Comparison of ENCODE assay signal across 17 cellular contexts in the genomic region with DNA sequence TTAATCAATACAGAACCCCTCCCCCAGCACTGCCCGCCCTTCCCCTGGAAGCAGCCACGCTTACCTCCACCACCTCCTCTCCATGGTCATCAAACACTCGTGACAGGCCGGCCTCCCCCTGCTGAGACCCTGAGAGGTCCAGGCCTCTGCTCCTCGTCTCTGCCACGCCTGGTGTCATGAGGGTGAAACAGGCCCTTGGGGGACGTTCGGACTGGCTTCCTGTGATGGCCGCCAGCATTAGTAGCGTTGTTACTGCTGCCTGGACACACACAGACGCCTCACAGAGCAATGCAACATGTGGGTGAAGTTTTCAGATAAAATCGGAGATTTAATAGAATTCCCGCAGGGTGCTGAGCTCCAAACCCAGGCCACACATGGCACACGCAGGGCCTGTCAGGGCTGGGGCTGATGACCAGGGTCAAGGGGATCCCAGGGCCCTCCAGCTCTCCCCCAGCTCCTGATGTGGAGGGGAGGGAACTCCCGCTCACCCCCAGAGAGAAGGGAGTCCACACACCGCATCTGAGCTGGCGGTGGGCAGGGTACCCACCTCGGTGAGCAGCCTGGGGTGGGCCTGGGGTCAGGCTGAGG. TPM values are rescaled to one million over a fixed set of nuclear protein-coding genes. Genes with fewer than 3 reads are reported as not detected.
A peak's percentile ranks its signal among the peaks of the same experiment; 100 is the strongest.
DNase-seq lines count a peak whose midpoint lies in the region; ATAC-seq, FAIRE-seq and TF ChIP-seq lines count a peak whose summit lies in the region.
"Had no signal": no experiment of that assay in that cellular context is flagged by ENCODE, and none has a peak within 500 bp of the region (broad histone marks: within the 10 kb centered on the region; RNA-seq: fewer than 3 reads in every experiment).

No MANE protein-coding gene starts in this region.

- H3K23ac ChIP-seq in mesenchymal stem cell (ENCODE audit: low read length in 2 of 2) = no peak overlapping the region
- H3K23ac ChIP-seq in trophoblast cell (ENCODE audit: low read length) = no peak overlapping the region

- no peak for TF ChIP-seq RAD21 in K562 (CRISPR knock-in tag; conservative IDR thresholded peaks at IDR 0.05 in 1 of 2, IDR thresholded peaks at IDR 0.05 in 1 of 2)

- no peaks in the 10 kb centered on the region for H3K9me3 ChIP-seq in heart left ventricle
- no peaks in the 10 kb centered on the region for H3K9me3 ChIP-seq in K562 (replicated peaks; ENCODE audit: control insufficient read depth, insufficient read depth, low read depth, low read length)
- H3K9me3 ChIP-seq in mesenchymal stem cell (ENCODE audit: control insufficient read depth, low read length) = no peaks in the 10 kb centered on the region
- H3K9me3 ChIP-seq in trophoblast cell (ENCODE audit: insufficient read depth, low read depth, low read length) = no peaks in the 10 kb centered on the region

- H2AFZ ChIP-seq in K562 (ENCODE audit: low read depth, low read length) (peak overlapping the region; percentile 94), mesenchymal stem cell (ENCODE audit: low read depth, low read length) (no peak overlapping the region), trophoblast cell (ENCODE audit: insufficient read depth, low read length, poor library complexity) (peak overlapping the region; percentile 17)

- H3K4ac ChIP-seq in mesenchymal stem cell (ENCODE audit: low read depth in 1 of 2, low read length in 2 of 2) (no peak overlapping the region), trophoblast cell (ENCODE audit: low read depth, low read length) (no peak overlapping the region)

- H4K91ac ChIP-seq in mesenchymal stem cell (ENCODE audit: low read length) (no peak overlapping the region), trophoblast cell (ENCODE audit: low read depth, low read length) (peak overlapping the region; percentile 91)

- H2BK15ac ChIP-seq in mesenchymal stem cell (ENCODE audit: low read depth, poor library complexity, severe bottlenecking) = no peak overlapping the region

- WGBS in heart left ventricle, 4 donors = 87 to 97% (median 92%) methylated on average over 10 to 18 of the region's 18 CpGs
- 79% methylated on average over 14 of the region's 18 CpGs for WGBS in K562 (ENCODE audit: insufficient coverage, low coverage, missing lambda C conversion rate)
- 64% methylated on average over 18 of the region's 18 CpGs for WGBS in mesenchymal stem cell
- no CpG with 5 or more reads among the region's 18 CpGs for WGBS in trophoblast cell (ENCODE audit: extremely low coverage, insufficient coverage, insufficient read length)

- H2BK12ac ChIP-seq in mesenchymal stem cell (ENCODE audit: low read length in 2 of 2) (peak overlapping the region; percentile 18 to 46), trophoblast cell (ENCODE audit: low read length) (peak overlapping the region; percentile 63)

- TF ChIP-seq POLR2A in heart left ventricle (IDR thresholded peaks at IDR 0.05) (no peak), K562 (conservative IDR thresholded peaks at IDR 0.05) (no peak)

- H3K9ac ChIP-seq in K562 (ENCODE audit: insufficient read depth in 1 of 2, low read depth in 2 of 2, low read length in 2 of 2) (peak overlapping the region in 1 of 2 experiments; percentile 95; a peak in 2 of 4 replicates), mesenchymal stem cell (ENCODE audit: low read length) (no peak overlapping the region), trophoblast cell (ENCODE audit: low read length) (no peak overlapping the region)

- no peaks in the 10 kb centered on the region for H3K36me3 ChIP-seq in heart left ventricle
- no peaks in the 10 kb centered on the region for H3K36me3 ChIP-seq in K562 (ENCODE audit: control insufficient read depth, insufficient read depth, low read length)
- no peaks in the 10 kb centered on the region for H3K36me3 ChIP-seq in mesenchymal stem cell (ENCODE audit: control insufficient read depth in 1 of 2, insufficient read depth in 2 of 2, low read depth in 1 of 2, low read length in 2 of 2)
- H3K36me3 ChIP-seq in trophoblast cell (ENCODE audit: control insufficient read depth in 1 of 2, insufficient read depth in 2 of 2, low read length in 2 of 2) = no peaks in the 10 kb centered on the region

- in situ Hi-C loops in K562 (cut with MboI) = no loop called here

- H4K12ac ChIP-seq in trophoblast cell (ENCODE audit: low read depth, low read length) = no peak overlapping the region

- ATAC-seq in Right ventricle myocardium inferior (no peak), heart left ventricle (no peak), K562 (no peak)
- ATAC-seq: HCT116, PC-3 had no signal

- H2AK5ac ChIP-seq in mesenchymal stem cell (ENCODE audit: low read length, severe bottlenecking) = no peak overlapping the region
- H2AK5ac ChIP-seq in trophoblast cell (ENCODE audit: low read length) = peak overlapping the region; percentile 21

- peaks cover 4 to 33% (median 17%) of the 10 kb centered on the region in 12 donors for H3K4me1 ChIP-seq in heart left ventricle
- peaks cover 22 to 91% of the 10 kb centered on the region in 2 experiments for H3K4me1 ChIP-seq in K562 (replicated peaks in 1 of 2; ENCODE audit: control insufficient read depth in 2 of 2, insufficient read depth in 2 of 2, low read length in 2 of 2)
- peaks cover 25% of the 10 kb centered on the region for H3K4me1 ChIP-seq in mesenchymal stem cell (ENCODE audit: control insufficient read depth, insufficient read depth, low read depth, low read length)
- peaks cover 38 to 47% of the 10 kb centered on the region in 2 experiments for H3K4me1 ChIP-seq in trophoblast cell (ENCODE audit: control insufficient read depth in 1 of 2, insufficient read depth in 2 of 2, low read length in 2 of 2)

- intact Hi-C loops in Right ventricle myocardium inferior (cut with DNase I) = no loop called here
- intact Hi-C loops in heart left ventricle (cut with DNase I) = no loop called here
- intact Hi-C loops in K562 (cut with micrococcal nuclease) = no loop called here

- TF ChIP-seq EP300 in K562 (IDR thresholded peaks at IDR 0.05; ENCODE audit: low read length) = no peak

- H2BK120ac ChIP-seq in mesenchymal stem cell (ENCODE audit: low read depth, low read length) (no peak overlapping the region), trophoblast cell (ENCODE audit: insufficient read depth, low read length, poor library complexity) (peak overlapping the region; percentile 79)

- H3K79me2 ChIP-seq in K562 (ENCODE audit: control insufficient read depth, insufficient read depth, low read length) (no peaks in the 10 kb centered on the region; the same call in 2 of the 3 replicates), trophoblast cell (ENCODE audit: control insufficient read depth, insufficient read depth, low read length, poor library complexity) (peaks cover 3% of the 10 kb centered on the region)

- peak; percentile 48 for DNase-seq in Right ventricle myocardium inferior (ENCODE audit: missing footprints)
- no peak for DNase-seq in heart left ventricle
- DNase-seq in K562 (ENCODE audit: extremely low read depth in 1 of 4, low spot score in 3 of 4) = no peak
- no peak for DNase-seq in mesenchymal stem cell
- peak; percentile 10 to 71 for DNase-seq in trophoblast cell
- DNase-seq in NCI-H748 (lab: John Stamatoyannopoulos, UW; ENCODE audit: unreplicated experiment) = no peak
- no peak for DNase-seq in amygdala (lab: John Stamatoyannopoulos, UW)
- DNase-seq in HPDE6-E6E7 (ENCODE audit: extremely low spot score) = no peak
- DNase-seq: CD4-positive, alpha-beta memory T cell; NCI-H1048; NCI-H1436 treated with DMSO at 0.1 percent for 48 hours; NCI-H2029 treated with DMSO at 0.1 percent for 48 hours; NCI-H2171 treated with DMSO at 0.1 percent for 48 hours; NCI-H446 treated with DMSO at 0.1 percent for 48 hours; NCI-H774; PC-3 had no signal

- POLR2A ChIA-PET in K562 (lab: Yijun Ruan, JAX) = interaction anchor here (0.6 kb wide), 2 partner anchors 63 to 126 kb away, joined by 3 to 5 read pairs; no protein-coding TSS in a partner anchor

- H2BK5ac ChIP-seq in mesenchymal stem cell (ENCODE audit: low read depth, low read length, poor library complexity, severe bottlenecking) = no peak overlapping the region
- H2BK5ac ChIP-seq in trophoblast cell (ENCODE audit: low read depth, low read length, poor library complexity) = no peak overlapping the region

- H3K27ac ChIP-seq in heart left ventricle (no peak overlapping the region), K562 (ENCODE audit: extremely low read depth, low read depth, low read length) (no peak overlapping the region; the same call in 1 of the 3 replicates), mesenchymal stem cell (ENCODE audit: low read length, poor library complexity, severe bottlenecking) (no peak overlapping the region), trophoblast cell (ENCODE audit: low read depth, low read length) (peak overlapping the region; percentile 1)

- no peak overlapping the region for H3K18ac ChIP-seq in mesenchymal stem cell (ENCODE audit: low read depth in 1 of 2, low read length in 2 of 2)
- H3K18ac ChIP-seq in trophoblast cell (ENCODE audit: low read length) = peak overlapping the region; percentile 9

- no TSS peak for BruUV-seq in K562 (replicated peaks; lab: Mats Ljungman, UMichigan)

- no peaks in the 10 kb centered on the region for H3K27me3 ChIP-seq in heart left ventricle
- H3K27me3 ChIP-seq in K562 (ENCODE audit: control insufficient read depth in 2 of 2, insufficient read depth in 2 of 2, low read length in 2 of 2) = no peaks in the 10 kb centered on the region
- H3K27me3 ChIP-seq in mesenchymal stem cell (ENCODE audit: control insufficient read depth in 1 of 2, insufficient read depth in 1 of 2, low read length in 2 of 2) = peaks cover 15 to 35% of the 10 kb centered on the region in 2 experiments
- H3K27me3 ChIP-seq in trophoblast cell (ENCODE audit: insufficient read depth, low read length) = no peaks in the 10 kb centered on the region

- H3K4me2 ChIP-seq in K562 (ENCODE audit: insufficient read depth, low read length) = no peak overlapping the region
- H3K4me2 ChIP-seq in mesenchymal stem cell (ENCODE audit: low read length, poor library complexity, severe bottlenecking) = no peak overlapping the region
- H3K4me2 ChIP-seq in trophoblast cell (ENCODE audit: low read length) = no peak overlapping the region

- H3K9me1 ChIP-seq in K562 (ENCODE audit: control insufficient read depth, insufficient read depth, low read length) = no peaks in the 10 kb centered on the region

- H3K79me1 ChIP-seq in mesenchymal stem cell (replicated peaks; ENCODE audit: low read length, poor library complexity, severe bottlenecking) = no peaks in the 10 kb centered on the region
- peaks cover 34% of the 10 kb centered on the region for H3K79me1 ChIP-seq in trophoblast cell (ENCODE audit: low read length)

- H3K4me3 ChIP-seq in heart left ventricle (no peak overlapping the region), K562 (no peak overlapping the region), mesenchymal stem cell (ENCODE audit: insufficient read depth in 1 of 2, low read depth in 1 of 2, low read length in 2 of 2) (no peak overlapping the region), trophoblast cell (ENCODE audit: low read depth, low read length) (no peak overlapping the region)

- TF ChIP-seq CTCF in heart left ventricle (IDR thresholded peaks at IDR 0.05) (no peak), K562 (IDR thresholded peaks at IDR 0.05 in 2 of 3, conservative IDR thresholded peaks at IDR 0.05 in 1 of 3; ENCODE audit: insufficient read depth in 2 of 3, low read depth in 1 of 3, low read length in 3 of 3) (no peak)

- H4K8ac ChIP-seq in mesenchymal stem cell (ENCODE audit: low read length) = peak overlapping the region; percentile 43
- H4K8ac ChIP-seq in trophoblast cell (ENCODE audit: low read depth, low read length) = peak overlapping the region; percentile 5

- H3K14ac ChIP-seq in mesenchymal stem cell (ENCODE audit: low read length in 2 of 2) = peak overlapping the region in 1 of 2 experiments; percentile 53
- peak overlapping the region; percentile 19 for H3K14ac ChIP-seq in trophoblast cell (ENCODE audit: low read length)

- no peak for FAIRE-seq in K562 (lab: Jason Lieb, UNC)

- CTCF ChIA-PET in K562 (lab: Yijun Ruan, JAX; ENCODE audit: low intra/inter-chr PET ratio) = interaction anchor here (1.3 kb wide), 1 partner anchor 173 kb away, joined by 3 read pairs; no protein-coding TSS in a partner anchor

- no peaks in the 10 kb centered on the region for H4K20me1 ChIP-seq in K562 (replicated peaks; ENCODE audit: control insufficient read depth, insufficient read depth, low read length)

RNA-seq across cellular contexts. Expression of gene SLC38A10, which starts 15.9 kb away (rescaled TPM):
- 44.6 TPM for total RNA-seq in Right ventricle myocardium inferior
- total RNA-seq in heart left ventricle = 10 to 100 TPM; 27.4 to 67.7 (median 43.1) TPM
- 10 to 100 TPM; 48.0 to 63.3 TPM for polyA plus RNA-seq in heart left ventricle
- total RNA-seq in K562 (2011; cell fraction: chromatin; rRNA removed; ENCODE audit: low replicate concordance) = 96.2 and 235 TPM in 2 replicates
- 109 and 114 TPM in 2 replicates for total RNA-seq in K562 (2011; cell fraction: nucleolus; rRNA removed)
- 104 and 132 TPM in 2 replicates for total RNA-seq in K562 (2011; cell fraction: nucleoplasm; rRNA removed)
- total RNA-seq in K562 (2014; rRNA removed) = 35.6 and 35.8 TPM in 2 replicates
- 4.3 and 5.2 TPM in 2 replicates for total RNA-seq in K562 (2014; rRNA removed; fragmentation: Illumina TruSeq; extraction: Trizol)
- total RNA-seq in K562 (2015; rRNA removed; fragmentation: Illumina TruSeq; extraction: Trizol) = 15.5 and 16.1 TPM in 2 replicates
- total RNA-seq in K562 (2021) = 52.8 and 54.2 TPM in 2 replicates
- polyA plus RNA-seq in K562 (2011; rRNA removed) = 13.1 and 18.0 TPM in 2 replicates
- polyA plus RNA-seq in K562 (2011; cell fraction: cytosol; rRNA removed) = 18.4 and 29.4 TPM in 2 replicates
- polyA plus RNA-seq in K562 (2011; cell fraction: nucleus; rRNA removed) = 50.2 and 67.4 TPM in 2 replicates
- polyA plus RNA-seq in K562 (2012) = 38.9 and 86.6 TPM in 2 replicates
- 13.8 and 24.0 TPM in 2 replicates for polyA plus RNA-seq in K562 (2014; fragmentation: Illumina TruSeq; extraction: Trizol)
- under 1 TPM; 0.45 to 0.92 TPM for polyA plus RNA-seq in K562 (2014; fragmentation: Nextera tagmentation; extraction: Ambion mirVana)
- polyA plus RNA-seq in K562 (2014; rRNA removed) = 31.7 and 32.1 TPM in 2 replicates
- 16.9 and 24.8 TPM in 2 replicates for polyA minus RNA-seq in K562 (2011; rRNA and poly(A)+ RNA removed)
- polyA minus RNA-seq in K562 (2011; cell fraction: cytosol; rRNA and poly(A)+ RNA removed) = 54.3 and 65.3 TPM in 2 replicates
- polyA minus RNA-seq in K562 (2011; cell fraction: nucleus; rRNA and poly(A)+ RNA removed) = 28.7 and 33.2 TPM in 2 replicates
- 54.5 TPM for polyA plus RNA-seq in mesenchymal stem cell (2013, experiment 1 of 2)
- polyA plus RNA-seq in mesenchymal stem cell (2013, experiment 2 of 2) = 52.5 TPM
- 35.9 and 39.2 TPM in 2 replicates for polyA plus RNA-seq in trophoblast cell (2013)

Comparison
In these comparisons a context has a peak if more than half of its experiments do, and no peak if none do; other contexts are left out.
1. DNase-seq: peak in Right ventricle myocardium inferior (single experiment) and trophoblast cell (2 of 2); none in heart left ventricle (0 of 5), K562 (0 of 4), mesenchymal stem cell (single experiment), NCI-H748 (single experiment), amygdala (0 of 56) and HPDE6-E6E7 (single experiment).